In the genomic region with DNA sequence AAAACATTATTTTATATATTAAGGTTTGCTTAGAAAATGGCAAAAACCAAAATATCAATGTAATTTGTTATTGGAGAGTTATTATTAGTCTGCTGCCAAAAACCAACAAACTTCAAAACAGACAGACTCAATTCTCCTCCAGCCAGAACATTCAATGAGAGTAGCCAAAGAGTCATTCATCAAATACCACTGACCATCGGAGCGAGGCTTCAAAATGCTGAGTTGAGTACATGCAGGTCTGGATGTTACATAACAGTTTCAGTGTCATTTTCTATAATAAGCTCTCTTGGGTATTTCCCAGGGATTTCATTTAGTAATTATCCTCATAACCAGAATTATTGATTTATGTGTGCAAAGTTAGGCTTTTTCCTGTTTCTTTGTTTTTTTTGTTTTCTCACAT, we compare ENCODE assay signal across 33 cellular contexts. TPM values are rescaled to one million over a fixed set of nuclear protein-coding genes. Genes with fewer than 3 reads are reported as not detected.
"Had no signal": no experiment of that assay in that cellular context is flagged by ENCODE, and none has a peak within 500 bp of the region (broad histone marks: within the 10 kb centered on the region; RNA-seq: fewer than 3 reads in every experiment).

No MANE protein-coding gene starts in this region.

- H3K9me3 Mint-ChIP-seq: activated CD8-positive, alpha-beta T cell treated with anti-CD3 and anti-CD28 coated beads for 36 hours; activated naive CD8-positive, alpha-beta T cell treated with anti-CD3 and anti-CD28 coated beads for 36 hours; activated T-helper 17 cell treated with anti-CD3 and anti-CD28 coated beads, Interleukin-2, amount 50 U/mL, for 72 hours had no signal

- ATAC-seq: activated CD8-positive, alpha-beta T cell treated with anti-CD3 and anti-CD28 coated beads for 36 hours; activated naive CD4-positive, alpha-beta T cell treated with anti-CD3 and anti-CD28 coated beads, Interleukin-2, amount 50 U/mL, for 72 hours; activated T-cell treated with anti-CD3 and anti-CD28 coated beads, Interleukin-2, amount 50 U/mL, for 4 hours; activated T-cell treated with anti-CD3 and anti-CD28 coated beads, Interleukin-2, amount 50 U/mL, for 72 hours; activated T-helper 17 cell treated with anti-CD3 and anti-CD28 coated beads, Interleukin-2, amount 50 U/mL, for 72 hours; body of pancreas had no signal

- H3K27ac Mint-ChIP-seq: activated B cell treated with CpG ODN at 0.5 μM for 24 hours; activated CD4-positive, alpha-beta memory T cell treated with anti-CD3 and anti-CD28 coated beads for 36 hours; activated CD4-positive, alpha-beta T cell treated with anti-CD3 and anti-CD28 coated beads, Interleukin-2, amount 10 ng/mL, durations not matched to agents 24 days and 14 days; activated CD8-positive, alpha-beta T cell treated with anti-CD3 and anti-CD28 coated beads for 36 hours; activated naive CD4-positive, alpha-beta T cell treated with anti-CD3 and anti-CD28 coated beads for 36 hours; activated naive CD8-positive, alpha-beta T cell treated with anti-CD3 and anti-CD28 coated beads for 36 hours; activated T-cell treated with anti-CD3 and anti-CD28 coated beads, Interleukin-2, amount 50 U/mL, for 72 hours; activated T-helper 1 cell treated with anti-CD3 and anti-CD28 coated beads, Interleukin-12 subunit alpha, Interleukin-12 subunit beta, Interleukin-2, Interleukin-4 antibody, amounts not matched to agents 30 ng/mL and 10 ng/mL and 1 ng/mL, durations not matched to agents 14 hours and 24 hours and 36 hours; activated T-helper 17 cell treated with anti-CD3 and anti-CD28 coated beads, Interleukin-2, amount 50 U/mL, for 72 hours; T-helper 1 cell treated with Interleukin-12 subunit alpha and Interleukin-12 subunit beta and Interleukin-4 antibody, amounts not matched to agents 30 μg/mL and 1 μg/mL, for 36 hours; T-helper 2 cell treated with Interferon-gamma antibody and Interleukin-4, amounts not matched to agents 5 μg/mL and 100 μg/mL, for 36 hours had no signal

- H3K4me1 Mint-ChIP-seq: activated B cell treated with CpG ODN at 0.5 μM for 24 hours; activated CD4-positive, alpha-beta T cell treated with anti-CD3 and anti-CD28 coated beads, Interleukin-2, amount 10 ng/mL, durations not matched to agents 24 days and 14 days; activated naive CD8-positive, alpha-beta T cell treated with anti-CD3 and anti-CD28 coated beads for 36 hours; activated T-helper 17 cell treated with anti-CD3 and anti-CD28 coated beads, Interleukin-2, amount 50 U/mL, for 72 hours had no signal

- DNase-seq: activated B cell treated with CpG ODN at 0.5 μM for 24 hours; activated CD4-positive, alpha-beta memory T cell treated with anti-CD3 and anti-CD28 coated beads for 36 hours; activated CD4-positive, alpha-beta T cell treated with anti-CD3 and anti-CD28 coated beads for 4 hours; activated CD4-positive, alpha-beta T cell treated with anti-CD3 and anti-CD28 coated beads, Interleukin-2, amount 10 ng/mL, durations not matched to agents 24 days and 14 days; activated CD4-positive, alpha-beta T cell treated with anti-CD3 and anti-CD28 coated beads, Interleukin-2, amount 50 U/mL, for 1 hour; activated CD4-positive, alpha-beta T cell treated with anti-CD3 and anti-CD28 coated beads, Interleukin-2, amount 50 U/mL, for 4 hours; activated CD4-positive, CD25-positive, alpha-beta regulatory T cell treated with anti-CD3 and anti-CD28 coated beads, Interleukin-2, amount 50 U/mL, for 72 hours; activated CD8-positive, alpha-beta memory T cell treated with anti-CD3 and anti-CD28 coated beads, Interleukin-2, amount 50 U/mL, for 4 hours; activated CD8-positive, alpha-beta T cell treated with anti-CD3 and anti-CD28 coated beads for 36 hours; activated effector memory CD4-positive, alpha-beta T cell treated with anti-CD3 and anti-CD28 coated beads, Interleukin-2, amount 50 U/mL, for 16 hours; activated gamma-delta T cell treated with Interleukin-2 at 50 U/mL for 16 hours; activated naive CD4-positive, alpha-beta T cell; activated naive CD4-positive, alpha-beta T cell treated with anti-CD3 and anti-CD28 coated beads for 36 hours; activated naive CD4-positive, alpha-beta T cell treated with anti-CD3 and anti-CD28 coated beads, Interleukin-2, amount 50 U/mL, for 16 hours; activated naive CD8-positive, alpha-beta T cell treated with anti-CD3 and anti-CD28 coated beads for 36 hours; activated T-cell treated with anti-CD3 and anti-CD28 coated beads for 4 hours; activated T-cell treated with anti-CD3 and anti-CD28 coated beads, Interleukin-2, amount 50 U/mL, for 1 hour; activated T-cell treated with anti-CD3 and anti-CD28 coated beads, Interleukin-2, amount 50 U/mL, for 4 hours; activated T-cell treated with anti-CD3 and anti-CD28 coated beads, Interleukin-2, amount 50 U/mL, for 72 hours; adrenal gland; amniotic stem cell; aorta; body of pancreas; brain microvascular endothelial cell; SW 1271; T-helper 1 cell; T-helper 2 cell; T-helper 9 cell had no signal

- H3K36me3 Mint-ChIP-seq: activated naive CD8-positive, alpha-beta T cell treated with anti-CD3 and anti-CD28 coated beads for 36 hours had no signal

- H3K4me3 Mint-ChIP-seq: activated B cell treated with CpG ODN at 0.5 μM for 24 hours; activated CD4-positive, alpha-beta memory T cell treated with anti-CD3 and anti-CD28 coated beads for 36 hours; activated CD4-positive, alpha-beta T cell treated with anti-CD3 and anti-CD28 coated beads, Interleukin-2, amount 10 ng/mL, durations not matched to agents 24 days and 14 days; activated CD8-positive, alpha-beta T cell treated with anti-CD3 and anti-CD28 coated beads for 36 hours; activated naive CD4-positive, alpha-beta T cell treated with anti-CD3 and anti-CD28 coated beads for 36 hours; activated naive CD8-positive, alpha-beta T cell treated with anti-CD3 and anti-CD28 coated beads for 36 hours; activated T-cell treated with anti-CD3 and anti-CD28 coated beads, Interleukin-2, amount 50 U/mL, for 4 hours; activated T-cell treated with anti-CD3 and anti-CD28 coated beads, Interleukin-2, amount 50 U/mL, for 72 hours; activated T-helper 1 cell treated with anti-CD3 and anti-CD28 coated beads, Interleukin-12 subunit alpha, Interleukin-12 subunit beta, Interleukin-2, Interleukin-4 antibody, amounts not matched to agents 30 ng/mL and 10 ng/mL and 1 ng/mL, durations not matched to agents 14 hours and 24 hours and 36 hours; activated T-helper 17 cell treated with anti-CD3 and anti-CD28 coated beads, Interleukin-2, amount 50 U/mL, for 72 hours; T-helper 1 cell treated with Interleukin-12 subunit alpha and Interleukin-12 subunit beta and Interleukin-4 antibody, amounts not matched to agents 30 μg/mL and 1 μg/mL, for 36 hours; T-helper 2 cell treated with Interferon-gamma antibody and Interleukin-4, amounts not matched to agents 5 μg/mL and 100 μg/mL, for 36 hours had no signal

RNA-seq across cellular contexts. Expression of gene CHST1, which starts 42.6 kb away (rescaled TPM):
- total RNA-seq: activated B cell treated with CpG ODN at 0.5 μM for 24 hours; activated CD8-positive, alpha-beta T cell treated with anti-CD3 and anti-CD28 coated beads for 36 hours; activated naive CD4-positive, alpha-beta T cell treated with anti-CD3 and anti-CD28 coated beads for 36 hours; activated naive CD8-positive, alpha-beta T cell treated with anti-CD3 and anti-CD28 coated beads for 36 hours; activated T-helper 17 cell treated with anti-CD3 and anti-CD28 coated beads, Interleukin-2, amount 50 U/mL, for 72 hours had no signal
